26 cellular contexts compared by ENCODE assay signal in the genomic region with DNA sequence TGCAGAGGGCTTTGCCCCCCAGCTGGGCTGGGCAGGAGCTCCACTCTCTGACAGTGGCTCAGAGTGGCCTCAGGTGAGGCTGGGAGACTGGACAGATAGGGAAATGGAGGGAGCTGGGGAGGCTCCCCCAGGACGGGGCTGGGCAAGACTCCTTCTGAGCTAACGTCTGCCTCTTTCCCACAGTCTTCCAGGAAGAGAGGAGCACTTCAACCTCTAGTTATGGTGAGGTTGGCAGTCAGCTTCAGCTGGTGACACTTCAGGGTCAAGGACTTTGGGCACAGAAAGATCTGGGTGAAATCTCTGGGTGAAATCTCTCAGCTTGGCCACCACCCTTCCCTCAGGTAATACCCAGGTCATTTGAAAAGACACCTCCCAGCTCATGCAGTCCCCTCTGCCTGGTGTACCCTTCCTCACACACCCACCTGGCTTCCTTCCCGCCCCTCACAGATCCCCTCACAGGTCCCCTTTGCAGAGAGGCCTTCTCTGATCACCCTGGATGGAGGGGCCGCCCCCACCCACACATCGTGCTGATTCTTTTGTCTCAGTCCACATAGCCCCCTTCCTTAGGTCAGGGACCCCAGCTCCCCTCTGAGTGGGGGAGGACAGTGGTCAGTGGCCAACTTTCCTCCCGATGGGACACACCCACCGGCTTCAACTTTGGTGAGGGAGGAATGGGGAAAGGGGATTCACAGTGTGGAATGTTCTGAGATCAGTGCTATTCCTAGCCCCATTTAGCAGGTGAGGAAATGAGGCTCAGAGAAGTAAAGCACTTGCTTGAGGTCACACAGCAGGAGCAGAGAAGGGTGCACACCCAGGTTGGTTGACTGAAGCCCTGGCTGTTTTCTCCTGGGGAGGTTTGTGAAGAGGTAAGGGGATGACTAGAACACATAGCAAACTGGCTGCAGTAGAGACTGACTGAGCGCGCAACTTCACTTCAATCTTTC.
"Had no signal": no experiment of that assay in that cellular context is flagged by ENCODE, and none has a peak within 500 bp of the region (broad histone marks: within the 10 kb centered on the region; RNA-seq: fewer than 3 reads in every experiment).

No MANE protein-coding gene starts in this region.

- H3K4me1 ChIP-seq: adrenal gland, esophagus muscularis mucosa, lower lobe of right lung, prostate gland, upper lobe of left lung had no signal

- H3K27ac ChIP-seq: adrenal gland, esophagus muscularis mucosa, lower lobe of right lung, prostate gland, upper lobe of left lung had no signal

- H3K27me3 Mint-ChIP-seq: activated CD8-positive, alpha-beta T cell treated with anti-CD3 and anti-CD28 coated beads for 36 hours; activated naive CD8-positive, alpha-beta T cell had no signal

- H3K36me3 Mint-ChIP-seq: activated CD8-positive, alpha-beta memory T cell treated with anti-CD3 and anti-CD28 coated beads, Interleukin-2, amount 10 ng/mL, durations not matched to agents 7 days and 5 days; activated naive CD8-positive, alpha-beta T cell; naive B cell had no signal

- ATAC-seq: activated CD4-positive, CD25-positive, alpha-beta regulatory T cell treated with anti-CD3 and anti-CD28 coated beads, Interleukin-2, amount 50 U/mL, for 24 hours; activated CD8-positive, alpha-beta memory T cell treated with anti-CD3 and anti-CD28 coated beads, Interleukin-2, amount 10 ng/mL, durations not matched to agents 7 days and 5 days; activated CD8-positive, alpha-beta T cell treated with anti-CD3 and anti-CD28 coated beads for 36 hours; lower lobe of right lung; stimulated activated naive CD8-positive, alpha-beta T cell treated with anti-CD3 and anti-CD28 coated beads, Interleukin-15, Interleukin-2, amounts not matched to agents 100 U/mL and 50 U/mL, for 24 hours; T-helper 17 cell had no signal

- DNase-seq: activated CD4-positive, alpha-beta T cell treated with anti-CD3 and anti-CD28 coated beads, Interleukin-2, amount 10 ng/mL, durations not matched to agents 24 days and 14 days; activated CD8-positive, alpha-beta memory T cell treated with anti-CD3 and anti-CD28 coated beads, Interleukin-2, amount 10 ng/mL, durations not matched to agents 7 days and 5 days; activated CD8-positive, alpha-beta T cell treated with anti-CD3 and anti-CD28 coated beads for 36 hours; activated naive CD4-positive, alpha-beta T cell; adrenal gland; effector memory CD4-positive, alpha-beta T cell; lower lobe of right lung; naive B cell; stimulated activated CD4-positive, alpha-beta T cell treated with anti-CD3 and anti-CD28 coated beads, Interleukin-12 subunit alpha, Interleukin-12 subunit beta, amount 100 ng/mL, for 4 hours; stimulated activated CD4-positive, alpha-beta T cell treated with anti-CD3 and anti-CD28 coated beads, Interleukin-4, amount 100 ng/mL, for 4 hours; stimulated activated naive CD8-positive, alpha-beta T cell treated with anti-CD3 and anti-CD28 coated beads, Interleukin-15, Interleukin-2, amounts not matched to agents 100 U/mL and 50 U/mL, for 24 hours; SW 1271; T-helper 17 cell; upper lobe of left lung had no signal

- H3K27me3 ChIP-seq: adrenal gland, esophagus muscularis mucosa, upper lobe of left lung had no signal

- H3K9me3 Mint-ChIP-seq: activated CD4-positive, alpha-beta T cell treated with anti-CD3 and anti-CD28 coated beads, Interleukin-2, amount 10 ng/mL, durations not matched to agents 24 days and 14 days; activated CD8-positive, alpha-beta T cell treated with anti-CD3 and anti-CD28 coated beads for 36 hours; activated T-helper 1 cell treated with anti-CD3 and anti-CD28 coated beads, Interleukin-12 subunit alpha, Interleukin-12 subunit beta, Interleukin-2, Interleukin-4 antibody, amounts not matched to agents 30 ng/mL and 10 ng/mL and 1 ng/mL, durations not matched to agents 14 hours and 24 hours and 36 hours; central memory CD8-positive, alpha-beta T cell; neural crest cell had no signal

- H3K4me1 Mint-ChIP-seq: activated CD4-positive, alpha-beta T cell treated with anti-CD3 and anti-CD28 coated beads, Interleukin-2, amount 10 ng/mL, durations not matched to agents 24 days and 14 days; activated CD8-positive, alpha-beta memory T cell treated with anti-CD3 and anti-CD28 coated beads, Interleukin-2, amount 10 ng/mL, durations not matched to agents 7 days and 5 days; central memory CD8-positive, alpha-beta T cell; naive B cell had no signal

- H3K4me3 ChIP-seq: adrenal gland, esophagus muscularis mucosa, lower lobe of right lung, prostate gland, upper lobe of left lung had no signal

- H3K4me3 Mint-ChIP-seq: activated CD4-positive, alpha-beta T cell treated with anti-CD3 and anti-CD28 coated beads, Interleukin-2, amount 10 ng/mL, durations not matched to agents 24 days and 14 days; activated CD8-positive, alpha-beta memory T cell treated with anti-CD3 and anti-CD28 coated beads, Interleukin-2, amount 10 ng/mL, durations not matched to agents 7 days and 5 days; activated CD8-positive, alpha-beta T cell treated with anti-CD3 and anti-CD28 coated beads for 36 hours; activated naive CD8-positive, alpha-beta T cell; activated T-helper 1 cell treated with anti-CD3 and anti-CD28 coated beads, Interleukin-12 subunit alpha, Interleukin-12 subunit beta, Interleukin-2, Interleukin-4 antibody, amounts not matched to agents 30 ng/mL and 10 ng/mL and 1 ng/mL, durations not matched to agents 14 hours and 24 hours and 36 hours; central memory CD8-positive, alpha-beta T cell; naive B cell; neural crest cell; T-helper 17 cell had no signal

- H3K27ac Mint-ChIP-seq: activated CD4-positive, alpha-beta T cell treated with anti-CD3 and anti-CD28 coated beads, Interleukin-2, amount 10 ng/mL, durations not matched to agents 24 days and 14 days; activated CD8-positive, alpha-beta memory T cell treated with anti-CD3 and anti-CD28 coated beads, Interleukin-2, amount 10 ng/mL, durations not matched to agents 7 days and 5 days; activated CD8-positive, alpha-beta T cell treated with anti-CD3 and anti-CD28 coated beads for 36 hours; activated naive CD8-positive, alpha-beta T cell; activated T-helper 1 cell treated with anti-CD3 and anti-CD28 coated beads, Interleukin-12 subunit alpha, Interleukin-12 subunit beta, Interleukin-2, Interleukin-4 antibody, amounts not matched to agents 30 ng/mL and 10 ng/mL and 1 ng/mL, durations not matched to agents 14 hours and 24 hours and 36 hours; naive B cell; T-helper 17 cell had no signal

- FAIRE-seq: astrocyte, colon, endothelial cell of umbilical vein, frontal cortex, islet of Langerhans had no signal

- H3K36me3 ChIP-seq: adrenal gland, esophagus muscularis mucosa, lower lobe of right lung, prostate gland, upper lobe of left lung had no signal

- H3K9me3 ChIP-seq: adrenal gland, esophagus muscularis mucosa, lower lobe of right lung, prostate gland, upper lobe of left lung had no signal
